27 cellular contexts compared by ENCODE assay signal in genomic region chr10:128474571-128474970, GRCh38.
"Had no signal": no experiment of that assay in that cellular context is flagged by ENCODE, and none has a peak within 500 bp of the region (broad histone marks: within the 10 kb centered on the region; RNA-seq: fewer than 3 reads in every experiment).

No MANE protein-coding gene starts in this region.

- H3K4me3 ChIP-seq: ascending aorta, cardiac muscle cell had no signal

- DNase-seq: activated CD4-positive, alpha-beta memory T cell treated with anti-CD3 and anti-CD28 coated beads, Interleukin-2, amount 10 ng/mL, durations not matched to agents 7 days and 5 days; activated CD4-positive, alpha-beta T cell treated with anti-CD3 and anti-CD28 coated beads for 1 hour; activated CD4-positive, alpha-beta T cell treated with anti-CD3 and anti-CD28 coated beads for 36 hours; activated CD4-positive, alpha-beta T cell treated with anti-CD3 and anti-CD28 coated beads for 48 hours; activated CD4-positive, alpha-beta T cell treated with anti-CD3 and anti-CD28 coated beads, Interleukin-2, amount 10 ng/mL, durations not matched to agents 7 days and 5 days; activated CD4-positive, alpha-beta T cell treated with anti-CD3 and anti-CD28 coated beads, Interleukin-2, amount 50 U/mL, for 48 hours; activated CD4-positive, CD25-positive, alpha-beta regulatory T cell; activated CD8-positive, alpha-beta memory T cell treated with anti-CD3 and anti-CD28 coated beads for 24 hours; activated CD8-positive, alpha-beta memory T cell treated with anti-CD3 and anti-CD28 coated beads, Interleukin-2, amount 10 ng/mL, durations not matched to agents 7 days and 5 days; activated CD8-positive, alpha-beta memory T cell treated with anti-CD3 and anti-CD28 coated beads, Interleukin-2, amount 50 U/mL, for 48 hours; activated CD8-positive, alpha-beta T cell treated with anti-CD3 and anti-CD28 coated beads, Interleukin-2, amount 10 ng/mL, durations not matched to agents 7 days and 5 days; activated effector memory CD4-positive, alpha-beta T cell treated with Interleukin-2 at 50 U/mL for 16 hours; activated gamma-delta T cell; activated naive CD4-positive, alpha-beta T cell treated with anti-CD3 and anti-CD28 coated beads, Interleukin-2, amount 10 ng/mL, durations not matched to agents 7 days and 5 days; activated naive CD4-positive, alpha-beta T cell treated with Interleukin-2 at 50 U/mL for 16 hours; activated naive CD8-positive, alpha-beta T cell treated with anti-CD3 and anti-CD28 coated beads, Interleukin-2, amount 10 ng/mL, durations not matched to agents 7 days and 5 days; activated naive CD8-positive, alpha-beta T cell treated with anti-CD3 and anti-CD28 coated beads, Interleukin-2, amount 50 U/mL, for 24 hours; activated T-cell treated with anti-CD3 and anti-CD28 coated beads, Interleukin-2, amount 50 U/mL, for 24 hours; activated T-cell treated with anti-CD3 and anti-CD28 coated beads, Interleukin-2, amount 50 U/mL, for 48 hours; amygdala; caudate nucleus; T-helper 1 cell; T-helper 2 cell; T-helper 9 cell; WERI-Rb-1 had no signal

- H3K27ac ChIP-seq: ascending aorta, cardiac muscle cell, WERI-Rb-1 had no signal

- H3K27me3 ChIP-seq: ascending aorta had no signal

- H3K36me3 ChIP-seq: ascending aorta, cardiac muscle cell, WERI-Rb-1 had no signal

- H3K9me3 ChIP-seq: ascending aorta had no signal

- H3K4me1 ChIP-seq: ascending aorta had no signal
